ENCODE assay signal across 1 cellular context in genomic region chr15:84915011-84915958, GRCh38.
TF ChIP-seq lines count a peak whose summit lies in the region.

No MANE protein-coding gene starts in this region.

TF ChIP-seq in GM12878, 131 proteins besides CTCF, POLR2A, EP300 and RAD21 (continued from another document):
- TF ChIP-seq SKIL (IDR thresholded peaks at IDR 0.05; ENCODE audit: low read depth, poor library complexity, severe bottlenecking) (peak; percentile 96), PML (IDR thresholded peaks at IDR 0.05; ENCODE audit: low read length) (no peak), SIN3A (IDR thresholded peaks at IDR 0.05; ENCODE audit: low read depth, low read length) (no peak), TAF1 (IDR thresholded peaks at IDR 0.05; ENCODE audit: borderline replicate concordance, low read depth, low read length) (no peak), ZNF592 (IDR thresholded peaks at IDR 0.05) (no peak), CBFB (IDR thresholded peaks at IDR 0.05; ENCODE audit: low read depth) (no peak), POU2F2 (IDR thresholded peaks at IDR 0.05; ENCODE audit: borderline replicate concordance, low read depth, low read length) (no peak), RELA (IDR thresholded peaks at IDR 0.05; ENCODE audit: borderline replicate concordance, partially characterized antibody) (no peak), RB1 (IDR thresholded peaks at IDR 0.05; ENCODE audit: borderline replicate concordance) (no peak), REST (IDR thresholded peaks at IDR 0.05; ENCODE audit: low read depth, low read length) (no peak), KDM1A (IDR thresholded peaks at IDR 0.05; ENCODE audit: borderline replicate concordance) (no peak), CREB1 (IDR thresholded peaks at IDR 0.05; ENCODE audit: low read depth) (peak; percentile 55; the same call in 1 of the 2 replicates), PRDM15 (CRISPR knock-in tag; IDR thresholded peaks at IDR 0.05) (no peak), SP1 (IDR thresholded peaks at IDR 0.05; ENCODE audit: low read depth, low read length) (no peak), ZBTB4 (CRISPR knock-in tag; IDR thresholded peaks at IDR 0.05) (no peak), NR2C2 (IDR thresholded peaks at IDR 0.05; ENCODE audit: borderline replicate concordance, control insufficient read depth, insufficient read length, low read depth) (no peak), SMC3 (IDR thresholded peaks at IDR 0.05; ENCODE audit: borderline replicate concordance, low read length) (no peak), IRF5 (IDR thresholded peaks at IDR 0.05; ENCODE audit: borderline replicate concordance) (no peak), HDGF (IDR thresholded peaks at IDR 0.05) (0 out of 2 replicates have a peak, but pooled peaks have one; percentile 23), BRCA1 (IDR thresholded peaks at IDR 0.05; ENCODE audit: low read depth, low read length) (no peak), CUX1 (IDR thresholded peaks at IDR 0.05; ENCODE audit: insufficient replicate concordance, low read depth, low read length) (no peak), ZNF384 (IDR thresholded peaks at IDR 0.05; ENCODE audit: borderline replicate concordance, low read depth, low read length) (no peak), LARP7 (IDR thresholded peaks at IDR 0.05) (no peak), CBX3 (IDR thresholded peaks at IDR 0.05; ENCODE audit: borderline replicate concordance, low read depth) (no peak), ATF7 (IDR thresholded peaks at IDR 0.05; ENCODE audit: low read depth) (peak; percentile 99), CREM (IDR thresholded peaks at IDR 0.05; ENCODE audit: low read depth) (peak; percentile 59; the same call in 1 of the 2 replicates), ESRRA (IDR thresholded peaks at IDR 0.05; ENCODE audit: low read length) (no peak), GATAD2B (conservative IDR thresholded peaks at IDR 0.05; ENCODE audit: low read depth) (0 out of 2 replicates have a peak, but pooled peaks have one; percentile 57), POLR2AphosphoS2 (IDR thresholded peaks at IDR 0.05; ENCODE audit: low read depth, low read length) (no peak), EGR1 (IDR thresholded peaks at IDR 0.05; ENCODE audit: borderline replicate concordance in 1 of 2, low read depth in 2 of 2, low read length in 2 of 2) (no peak), ASH2L (IDR thresholded peaks at IDR 0.05; ENCODE audit: borderline replicate concordance, low read depth) (no peak), NR2F1 (conservative IDR thresholded peaks at IDR 0.05) (no peak)
